Comparison of ENCODE assay signal across 12 cellular contexts in the genomic region with DNA sequence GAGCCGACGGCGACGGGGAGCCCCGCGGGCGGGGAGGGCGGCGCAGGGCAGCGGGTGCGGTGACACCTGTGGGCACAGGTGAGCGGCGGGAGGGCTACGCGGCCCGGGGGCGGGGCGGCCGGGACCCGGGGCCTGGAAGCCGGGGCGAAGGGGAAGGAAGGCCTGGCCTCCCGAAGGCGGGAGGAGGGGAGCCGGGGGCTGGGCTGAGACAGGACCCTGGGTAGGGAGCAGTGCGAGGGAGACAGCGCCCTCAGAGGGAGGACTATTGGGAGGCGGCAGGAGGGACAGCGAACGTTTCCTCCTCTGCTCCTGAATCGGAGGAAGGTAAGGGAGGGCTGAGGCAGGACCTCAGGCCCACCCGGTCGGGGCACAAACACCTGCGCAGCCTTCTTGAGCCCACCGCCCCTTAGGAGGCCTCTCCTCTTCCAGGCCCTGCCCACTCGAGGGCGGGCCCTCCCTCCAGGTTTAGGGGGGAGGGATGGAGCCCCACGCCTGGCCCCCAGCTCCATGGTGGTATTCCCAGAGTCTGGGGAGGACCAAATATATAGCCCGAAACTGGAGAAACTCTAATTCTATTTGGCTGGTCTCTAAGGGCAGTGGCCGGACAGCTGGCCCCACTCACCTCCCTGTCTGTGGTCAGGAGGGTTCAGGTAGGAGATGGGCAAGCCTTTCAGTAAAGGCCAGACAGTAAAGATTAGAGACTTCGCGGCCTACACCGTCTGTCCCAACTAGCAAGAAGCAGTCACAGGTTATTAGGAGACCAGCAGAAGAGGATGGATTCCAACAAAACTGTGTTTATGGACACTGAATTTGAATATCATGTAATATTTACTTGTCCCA. TPM values are rescaled to one million over a fixed set of nuclear protein-coding genes. Genes with fewer than 3 reads are reported as not detected.
DNase-seq lines count a peak whose midpoint lies in the region; ATAC-seq, FAIRE-seq and TF ChIP-seq lines count a peak whose summit lies in the region.
"Had no signal": no experiment of that assay in that cellular context is flagged by ENCODE, and none has a peak within 500 bp of the region (broad histone marks: within the 10 kb centered on the region; RNA-seq: fewer than 3 reads in every experiment).

No MANE protein-coding gene starts in this region.

- no peaks in the 10 kb centered on the region for H3K9me3 Mint-ChIP-seq in activated CD4-positive, alpha-beta memory T cell treated with anti-CD3 and anti-CD28 coated beads, Interleukin-2, amount 10 ng/mL, durations not matched to agents 7 days and 5 days
- H3K9me3 Mint-ChIP-seq: activated T-cell treated with anti-CD3 and anti-CD28 coated beads, Interleukin-2, amount 50 U/mL, for 72 hours; HFFc6 had no signal

- H3K27ac Mint-ChIP-seq in activated CD4-positive, alpha-beta memory T cell treated with anti-CD3 and anti-CD28 coated beads, Interleukin-2, amount 10 ng/mL, durations not matched to agents 7 days and 5 days = no peak overlapping the region
- H3K27ac Mint-ChIP-seq: activated T-cell treated with anti-CD3 and anti-CD28 coated beads, Interleukin-2, amount 50 U/mL, for 72 hours; HFFc6 had no signal

- H3K9me3 ChIP-seq in HCT116 (ENCODE audit: control insufficient read depth in 1 of 2, insufficient read depth in 1 of 2, low read depth in 1 of 2, low read length in 2 of 2) (no peaks in the 10 kb centered on the region), ascending aorta (no peaks in the 10 kb centered on the region), keratinocyte (ENCODE audit: control insufficient read depth, low read depth, low read length) (no peaks in the 10 kb centered on the region), skeletal muscle satellite cell (replicated peaks; ENCODE audit: low read length) (no peaks in the 10 kb centered on the region)

- H3K27ac ChIP-seq in HCT116 (ENCODE audit: low read depth, low read length) (peak overlapping the region; percentile 63), ascending aorta (no peak overlapping the region), keratinocyte (ENCODE audit: control insufficient read depth, insufficient read depth, low read length) (no peak overlapping the region)

- H3K79me2 ChIP-seq in HCT116 (ENCODE audit: insufficient read depth, low read length) (no peaks in the 10 kb centered on the region), keratinocyte (ENCODE audit: control insufficient read depth, insufficient read depth, low read length) (no peaks in the 10 kb centered on the region)

- BruUV-seq in HCT116 (replicated peaks; lab: Mats Ljungman, UMichigan) = TSS peak; percentile 49

- FAIRE-seq in keratinocyte (lab: Jason Lieb, UNC) = no peak

- H3K27me3 ChIP-seq in HCT116 (ENCODE audit: insufficient read depth, low read length) (no peaks in the 10 kb centered on the region), ascending aorta (peaks cover 8% of the 10 kb centered on the region), keratinocyte (ENCODE audit: control insufficient read depth, extremely low read depth, insufficient read depth, low read length) (no peaks in the 10 kb centered on the region), skeletal muscle satellite cell (ENCODE audit: control insufficient read depth, insufficient read depth, low read length) (peaks cover 21% of the 10 kb centered on the region)

- peaks cover 2% of the 10 kb centered on the region for H3K4me1 Mint-ChIP-seq in activated CD4-positive, alpha-beta memory T cell treated with anti-CD3 and anti-CD28 coated beads, Interleukin-2, amount 10 ng/mL, durations not matched to agents 7 days and 5 days

- H3K9me1 ChIP-seq in keratinocyte (ENCODE audit: control insufficient read depth, extremely low read depth, insufficient read depth, low read length) = no peaks in the 10 kb centered on the region

- CTCF ChIA-PET in HCT116 (lab: Charles Lee) = interaction anchor here (0.8 kb wide), 1 partner anchor 15 kb away, joined by 3 read pairs; no protein-coding TSS in a partner anchor
- CTCF ChIA-PET in activated CD4-positive, alpha-beta memory T cell treated with anti-CD3 and anti-CD28 coated beads, Interleukin-2, amount 10 ng/mL, durations not matched to agents 7 days and 5 days (lab: Charles Lee) = no interaction called here

- peaks cover 31 to 45% of the 10 kb centered on the region in 2 experiments for H3K4me1 ChIP-seq in HCT116 (ENCODE audit: control insufficient read depth in 1 of 2, insufficient read depth in 2 of 2, low read length in 2 of 2)
- H3K4me1 ChIP-seq in ascending aorta = peaks cover 3 to 6% of the 10 kb centered on the region in 2 donors
- peaks cover 26% of the 10 kb centered on the region for H3K4me1 ChIP-seq in keratinocyte (ENCODE audit: control insufficient read depth, extremely low read depth, insufficient read depth, low read length)
- H3K4me1 ChIP-seq in skeletal muscle satellite cell (ENCODE audit: control insufficient read depth, insufficient read depth, low read length) = peaks cover 7% of the 10 kb centered on the region

- H3K9ac ChIP-seq in HCT116 (ENCODE audit: low read length) = peak overlapping the region; percentile 70
- peak overlapping the region; percentile 47 for H3K9ac ChIP-seq in keratinocyte (ENCODE audit: control insufficient read depth, extremely low read depth, insufficient read depth, low read length)
- no peak overlapping the region for H3K9ac ChIP-seq in skeletal muscle satellite cell (ENCODE audit: low read depth, low read length)

- no peaks in the 10 kb centered on the region for H4K20me1 ChIP-seq in HCT116 (ENCODE audit: insufficient read depth)
- no peaks in the 10 kb centered on the region for H4K20me1 ChIP-seq in keratinocyte (ENCODE audit: control insufficient read depth, extremely low read depth, insufficient read depth, low read length)

- H3K36me3 Mint-ChIP-seq in activated CD4-positive, alpha-beta memory T cell treated with anti-CD3 and anti-CD28 coated beads, Interleukin-2, amount 10 ng/mL, durations not matched to agents 7 days and 5 days (ENCODE audit: low read depth) = no peaks in the 10 kb centered on the region

- peak; percentile 39 for ATAC-seq in HCT116
- ATAC-seq in HG03159 (IDR thresholded peaks at IDR 0.05; ENCODE audit: unreplicated experiment) = no peak

- no peak for TF ChIP-seq POLR2A in HCT116 (IDR thresholded peaks at IDR 0.05; ENCODE audit: borderline replicate concordance, extremely low read depth, insufficient read depth, insufficient read length)

- H3K4me3 Mint-ChIP-seq in activated CD4-positive, alpha-beta memory T cell treated with anti-CD3 and anti-CD28 coated beads, Interleukin-2, amount 10 ng/mL, durations not matched to agents 7 days and 5 days = no peak overlapping the region
- H3K4me3 Mint-ChIP-seq: HFFc6 had no signal

- H3K36me3 ChIP-seq in HCT116 (ENCODE audit: control insufficient read depth in 1 of 2, insufficient read depth in 2 of 2, low read length in 2 of 2) (peaks cover 0 to 12% of the 10 kb centered on the region in 2 experiments; a peak in 2 of 4 replicates), ascending aorta (no peaks in the 10 kb centered on the region), keratinocyte (ENCODE audit: control insufficient read depth in 2 of 2, extremely low read depth in 1 of 2, insufficient read depth in 2 of 2, low read length in 2 of 2) (no peaks in the 10 kb centered on the region), skeletal muscle satellite cell (ENCODE audit: insufficient read depth, low read length) (no peaks in the 10 kb centered on the region)

- DNase-seq in HCT116 (ENCODE audit: low read depth, low spot score) (no peak), ascending aorta (ENCODE audit: low spot score in 2 of 2) (no peak), keratinocyte (ENCODE audit: low read depth, low spot score) (no peak), NCI-H2196 (lab: John Stamatoyannopoulos, UW; ENCODE audit: unreplicated experiment) (no peak), NCI-H1417 treated with DMSO at 0.1 percent for 48 hours (lab: John Stamatoyannopoulos, UW) (no peak)
- DNase-seq in activated CD4-positive, alpha-beta memory T cell treated with anti-CD3 and anti-CD28 coated beads, Interleukin-2, amount 10 ng/mL, durations not matched to agents 7 days and 5 days = no peak
- DNase-seq: HFFc6; stimulated activated CD4-positive, alpha-beta T cell treated with anti-CD3 and anti-CD28 coated beads, Interleukin-1b, Interleukin-23, amount 100 ng/mL, for 48 hours had no signal

- POLR2A ChIA-PET in HCT116 (lab: Charles Lee) = no interaction called here
- POLR2A ChIA-PET in activated CD4-positive, alpha-beta memory T cell treated with anti-CD3 and anti-CD28 coated beads, Interleukin-2, amount 10 ng/mL, durations not matched to agents 7 days and 5 days (lab: Charles Lee) = no interaction called here

- H3K4me2 ChIP-seq in HCT116 (ENCODE audit: low read length) (peak overlapping the region; percentile 93), keratinocyte (ENCODE audit: control insufficient read depth, extremely low read depth, insufficient read depth, low read depth, low read length) (peak overlapping the region; percentile 67), skeletal muscle satellite cell (ENCODE audit: low read length) (peak overlapping the region; percentile 52)

- TF ChIP-seq RAD21 in HCT116 (IDR thresholded peaks at IDR 0.05; ENCODE audit: low read depth) = no peak

- peak overlapping the region; percentile 56 to 74 for H3K4me3 ChIP-seq in HCT116 (replicated peaks in 1 of 2; ENCODE audit: low read depth in 1 of 2, low read length in 2 of 2)
- peak overlapping the region; percentile 37 to 50 for H3K4me3 ChIP-seq in ascending aorta
- H3K4me3 ChIP-seq in keratinocyte (ENCODE audit: control insufficient read depth in 2 of 3, extremely low read depth in 1 of 3, insufficient read depth in 2 of 3, low read depth in 1 of 3, low read length in 3 of 3) = peak overlapping the region; percentile 34 to 62 (median 42)
- peak overlapping the region; percentile 30 for H3K4me3 ChIP-seq in skeletal muscle satellite cell (ENCODE audit: low read length)

- RAD21 ChIA-PET in HCT116 (lab: Charles Lee; ENCODE audit: low non-redundant PET in 1 of 2, low total read pairs in 2 of 2, uncharacterized antibody in 2 of 2, unreplicated experiment in 2 of 2) = no interaction called here

- no peaks in the 10 kb centered on the region for H3K9me2 ChIP-seq in HCT116 (ENCODE audit: insufficient read depth)

- TF ChIP-seq CTCF in HCT116 (IDR thresholded peaks at IDR 0.05 in 2 of 3, conservative IDR thresholded peaks at IDR 0.05 in 1 of 3; ENCODE audit: borderline replicate concordance in 1 of 3, insufficient read depth in 1 of 3, low read depth in 2 of 3, low read length in 2 of 3) (no peak; a peak in 1 of 6 replicates), ascending aorta (IDR thresholded peaks at IDR 0.05) (no peak), keratinocyte (optimal IDR thresholded peaks at IDR 0.05 in 1 of 3, IDR thresholded peaks at IDR 0.05 in 1 of 3, conservative IDR thresholded peaks at IDR 0.05 in 1 of 3; ENCODE audit: extremely low read depth in 1 of 3, insufficient read depth in 2 of 3, low read length in 3 of 3) (no peak)

- dilution Hi-C loops in keratinocyte (cut with MboI; ENCODE audit: extremely low pct_ligation_motif_present, low sequenced_read_pairs) = no loop called here

- H3K27me3 Mint-ChIP-seq in activated CD4-positive, alpha-beta memory T cell treated with anti-CD3 and anti-CD28 coated beads, Interleukin-2, amount 10 ng/mL, durations not matched to agents 7 days and 5 days = peaks cover 25% of the 10 kb centered on the region

- H2AFZ ChIP-seq in HCT116 (ENCODE audit: low read depth, low read length, poor library complexity, severe bottlenecking) = no peak overlapping the region
- peak overlapping the region; percentile 43 for H2AFZ ChIP-seq in keratinocyte (ENCODE audit: control insufficient read depth, low read length)

- intact Hi-C loops in HCT116 (cut with micrococcal nuclease) (no loop called here), ascending aorta (cut with DNase I) (no loop called here)

RNA-seq across cellular contexts. Expression of a gene that starts 0.5 kb away (rescaled TPM):
- total RNA-seq in HCT116 (2021; ENCODE audit: unreplicated experiment) = 27.4 TPM
- 16.5 and 19.9 TPM in 2 replicates for polyA plus RNA-seq in HCT116 (2012)
- total RNA-seq in ascending aorta = not detected
- 0.74 to 1.9 TPM (median 0.81 TPM) in 3 replicates for polyA plus RNA-seq in keratinocyte
- 2.2 TPM for polyA plus RNA-seq in keratinocyte (2011; ENCODE audit: low read depth)
- 1.8 and 3.2 TPM in 2 replicates for polyA plus RNA-seq in keratinocyte (2011; cell fraction: cytosol; rRNA removed)
- polyA plus RNA-seq in keratinocyte (2011; cell fraction: nucleus; rRNA removed) = 3.3 and 9.0 TPM in 2 replicates
- polyA plus RNA-seq in keratinocyte (2012; ENCODE audit: low replicate concordance) = 1.7 and 9.6 TPM in 2 replicates
- 1.2 to 5.2 TPM (median 4.6 TPM) in 3 replicates for polyA minus RNA-seq in keratinocyte
- 5.6 TPM for polyA minus RNA-seq in keratinocyte (2011; cell fraction: cytosol; rRNA and poly(A)+ RNA removed)
- 1.5 and 2.1 TPM in 2 replicates for polyA minus RNA-seq in keratinocyte (2011; cell fraction: nucleus; rRNA and poly(A)+ RNA removed)
- not detected in 2 replicates for total RNA-seq in skeletal muscle satellite cell (2012; rRNA removed)
- not detected for total RNA-seq in activated CD4-positive, alpha-beta memory T cell treated with anti-CD3 and anti-CD28 coated beads, Interleukin-2, amount 10 ng/mL, durations not matched to agents 7 days and 5 days
- total RNA-seq: activated T-cell treated with anti-CD3 and anti-CD28 coated beads, Interleukin-2, amount 50 U/mL, for 72 hours; HFFc6; SK-MEL-5 had no signal

RNA-seq across cellular contexts. Expression of a gene that starts 30.9 kb away (rescaled TPM):
- total RNA-seq in HCT116 (2021; ENCODE audit: unreplicated experiment) = 129 TPM
- 91.0 and 116 TPM in 2 replicates for polyA plus RNA-seq in HCT116 (2012)
- 528 TPM for total RNA-seq in ascending aorta
- 54.0 to 157 TPM (median 101 TPM) in 3 replicates for polyA plus RNA-seq in keratinocyte
- 24.9 TPM for polyA plus RNA-seq in keratinocyte (2011; ENCODE audit: low read depth)
- polyA plus RNA-seq in keratinocyte (2011; cell fraction: cytosol; rRNA removed) = 87.5 and 120 TPM in 2 replicates
- polyA plus RNA-seq in keratinocyte (2011; cell fraction: nucleus; rRNA removed) = 212 and 216 TPM in 2 replicates
- polyA plus RNA-seq in keratinocyte (2012; ENCODE audit: low replicate concordance) = 88.6 and 105 TPM in 2 replicates
- polyA minus RNA-seq in keratinocyte = 62.7 to 254 TPM (median 79.8 TPM) in 3 replicates
- polyA minus RNA-seq in keratinocyte (2011; cell fraction: cytosol; rRNA and poly(A)+ RNA removed) = 106 TPM
- 109 and 203 TPM in 2 replicates for polyA minus RNA-seq in keratinocyte (2011; cell fraction: nucleus; rRNA and poly(A)+ RNA removed)
- 173 and 205 TPM in 2 replicates for total RNA-seq in skeletal muscle satellite cell (2012; rRNA removed)
- 10 to 100 TPM; 61.5 to 61.9 TPM for total RNA-seq in activated CD4-positive, alpha-beta memory T cell treated with anti-CD3 and anti-CD28 coated beads, Interleukin-2, amount 10 ng/mL, durations not matched to agents 7 days and 5 days

Comparison
In these comparisons a context has a peak if more than half of its experiments do, and no peak if none do; other contexts are left out.
1. RNA of a gene that starts 0.5 kb away (total RNA-seq): 27.4 TPM in HCT116 (single experiment); not detected in activated CD4-positive, alpha-beta memory T cell treated with anti-CD3 and anti-CD28 coated beads, Interleukin-2, amount 10 ng/mL, durations not matched to agents 7 days and 5 days and not detected in ascending aorta (single experiment); every median in the first group is over 10 times any median in the second.
2. Peak in every context shown above with its lines, with median percentiles within 50 percentile points of each other: H3K4me2 ChIP-seq and H3K4me3 ChIP-seq.